ENCODE assay signal across 8 cellular contexts in genomic region chr3:41202834-41203345, GRCh38. TPM values are rescaled to one million over a fixed set of nuclear protein-coding genes. Genes with fewer than 3 reads are reported as not detected.
A peak's percentile ranks its signal among the peaks of the same experiment; 100 is the strongest.
DNase-seq lines count a peak whose midpoint lies in the region; ATAC-seq and TF ChIP-seq lines count a peak whose summit lies in the region.

No MANE protein-coding gene starts in this region.

- peak; percentile 51 for TF ChIP-seq CTCF in fibroblast of the aortic adventitia (IDR thresholded peaks at IDR 0.05; ENCODE audit: insufficient read depth, low read length)

- ATAC-seq in HG02884 (IDR thresholded peaks at IDR 0.05; ENCODE audit: unreplicated experiment) (peak; percentile 22), HG03108 (IDR thresholded peaks at IDR 0.05; ENCODE audit: unreplicated experiment) (no peak)

- DNase-seq in NCI-H2107 treated with DMSO at 0.1 percent for 48 hours (lab: John Stamatoyannopoulos, UW; ENCODE audit: unreplicated experiment) (peak; percentile 23), NCI-H2107 (lab: John Stamatoyannopoulos, UW) (no peak), SW480 (ENCODE audit: low spot score) (peak; percentile 81), fibroblast of the aortic adventitia (ENCODE audit: low read depth) (peak; percentile 68), skeletal muscle cell (ENCODE audit: low read depth) (peak; percentile 31), HuH-7 (ENCODE audit: low spot score) (no peak)

- H3K4me3 ChIP-seq in fibroblast of the aortic adventitia (ENCODE audit: low read depth, low read length) (no peak overlapping the region), skeletal muscle cell (ENCODE audit: low read depth, low read length) (peak overlapping the region; percentile 88)

RNA-seq across cellular contexts. Expression of gene CTNNB1, which starts 3.6 kb away (rescaled TPM):
- 461 and 693 TPM in 2 replicates for total RNA-seq in fibroblast of the aortic adventitia (ENCODE audit: low replicate concordance)

Comparison
In these comparisons a context has a peak if more than half of its experiments do, and no peak if none do; other contexts are left out.
1. DNase-seq: peak in NCI-H2107 treated with DMSO at 0.1 percent for 48 hours (single experiment), SW480 (single experiment), fibroblast of the aortic adventitia (single experiment) and skeletal muscle cell (single experiment); none in NCI-H2107 (single experiment) and HuH-7 (single experiment).